Comparison of ENCODE assay signal across 1 cellular context in genomic region chr12:46579474-46579873, GRCh38.
TF ChIP-seq lines count a peak whose summit lies in the region.

No MANE protein-coding gene starts in this region.

TF ChIP-seq in HepG2, 621 proteins besides CTCF, POLR2A, EP300 and RAD21 (continued from another document and continues in another):
- no peak for TF ChIP-seq ZBTB40 (IDR thresholded peaks at IDR 0.05)
- peak; percentile 31; the same call in 1 of the 2 replicates for TF ChIP-seq ZBTB40 (CRISPR knock-in tag; IDR thresholded peaks at IDR 0.05)
- no peak for TF ChIP-seq TFAP4 (IDR thresholded peaks at IDR 0.05; ENCODE audit: borderline replicate concordance, low read depth)
- no peak for TF ChIP-seq NFE2L2 (IDR thresholded peaks at IDR 0.05; ENCODE audit: low read length)
- peak; percentile 31; the same call in 1 of the 2 replicates for TF ChIP-seq FOXK1 (CRISPR knock-in tag; IDR thresholded peaks at IDR 0.05; ENCODE audit: borderline replicate concordance, low read depth)
- 0 out of 2 replicates have a peak, but pooled peaks have one; percentile 30 for TF ChIP-seq NKX3-1 (CRISPR knock-in tag; IDR thresholded peaks at IDR 0.05)
- TF ChIP-seq SALL1 (CRISPR knock-in tag; IDR thresholded peaks at IDR 0.05): peak; percentile 79; the same call in 1 of the 2 replicates
- peak; percentile 11; the same call in 1 of the 2 replicates for TF ChIP-seq THRA (CRISPR knock-in tag; IDR thresholded peaks at IDR 0.05; ENCODE audit: borderline replicate concordance)
- peak; percentile 81 for TF ChIP-seq HNF4A (CRISPR knock-in tag; IDR thresholded peaks at IDR 0.05)
- no peak for TF ChIP-seq ZNF17 (CRISPR knock-in tag; IDR thresholded peaks at IDR 0.05)
- peak; percentile 23 for TF ChIP-seq TEAD3 (CRISPR knock-in tag; optimal IDR thresholded peaks at IDR 0.05; ENCODE audit: borderline replicate concordance)
- peak; percentile 42 for TF ChIP-seq ASH2L (IDR thresholded peaks at IDR 0.05; ENCODE audit: insufficient read length, low read depth, low read length)
- 0 out of 2 replicates have a peak, but pooled peaks have one; percentile 39 for TF ChIP-seq NR2F6 (IDR thresholded peaks at IDR 0.05)
- TF ChIP-seq NR2F6 (CRISPR knock-in tag; IDR thresholded peaks at IDR 0.05): no peak
- TF ChIP-seq ERF (CRISPR knock-in tag; IDR thresholded peaks at IDR 0.05): peak; percentile 42; the same call in 1 of the 2 replicates
- peak; percentile 72; the same call in 1 of the 2 replicates for TF ChIP-seq AHDC1 (CRISPR knock-in tag; IDR thresholded peaks at IDR 0.05; ENCODE audit: borderline replicate concordance)
- TF ChIP-seq ZNF3 (CRISPR knock-in tag; IDR thresholded peaks at IDR 0.05): peak; percentile 86
- TF ChIP-seq ZNF430 (CRISPR knock-in tag; IDR thresholded peaks at IDR 0.05): peak; percentile 66
- TF ChIP-seq ZC3H13 (CRISPR knock-in tag; IDR thresholded peaks at IDR 0.05): no peak
- TF ChIP-seq CBFB (CRISPR knock-in tag; IDR thresholded peaks at IDR 0.05): 0 out of 2 replicates have a peak, but pooled peaks have one; percentile 17
- TF ChIP-seq LCORL (IDR thresholded peaks at IDR 0.05): no peak
- TF ChIP-seq LCORL (CRISPR knock-in tag; IDR thresholded peaks at IDR 0.05): 0 out of 2 replicates have a peak, but pooled peaks have one; percentile 22
- peak; percentile 36; the same call in 1 of the 2 replicates for TF ChIP-seq SIX1 (CRISPR knock-in tag; IDR thresholded peaks at IDR 0.05; ENCODE audit: borderline replicate concordance)
- TF ChIP-seq MIER3 (CRISPR knock-in tag; IDR thresholded peaks at IDR 0.05; ENCODE audit: borderline replicate concordance): 0 out of 2 replicates have a peak, but pooled peaks have one; percentile 23
- no peak for TF ChIP-seq ZNF142 (CRISPR knock-in tag; IDR thresholded peaks at IDR 0.05)
- peak; percentile 76; the same call in 1 of the 2 replicates for TF ChIP-seq PHF21A (CRISPR knock-in tag; IDR thresholded peaks at IDR 0.05)
- TF ChIP-seq MAZ (IDR thresholded peaks at IDR 0.05; ENCODE audit: borderline replicate concordance, low read depth, low read length): no peak
- 0 out of 2 replicates have a peak, but pooled peaks have one; percentile 18 for TF ChIP-seq MAZ (CRISPR knock-in tag; IDR thresholded peaks at IDR 0.05; ENCODE audit: low read depth)
- peak; percentile 97 for TF ChIP-seq GFI1 (CRISPR knock-in tag; IDR thresholded peaks at IDR 0.05; ENCODE audit: borderline replicate concordance)
- TF ChIP-seq ZNF292 (CRISPR knock-in tag; IDR thresholded peaks at IDR 0.05; ENCODE audit: borderline replicate concordance, low read depth): 0 out of 2 replicates have a peak, but pooled peaks have one; percentile 46
- TF ChIP-seq ISL2 (CRISPR knock-in tag; IDR thresholded peaks at IDR 0.05): peak; percentile 81
- peak; percentile 68 for TF ChIP-seq RXRB (CRISPR knock-in tag; IDR thresholded peaks at IDR 0.05; ENCODE audit: borderline replicate concordance)
- no peak for TF ChIP-seq KAT7 (CRISPR knock-in tag; IDR thresholded peaks at IDR 0.05; ENCODE audit: borderline replicate concordance)
- peak; percentile 79 for TF ChIP-seq NCOA2 (CRISPR knock-in tag; IDR thresholded peaks at IDR 0.05)
